ENCODE assay signal across 10 cellular contexts in genomic region chr12:57455374-57456144, GRCh38. TPM values are rescaled to one million over a fixed set of nuclear protein-coding genes. Genes with fewer than 3 reads are reported as not detected.
DNase-seq lines count a peak whose midpoint lies in the region; ATAC-seq and TF ChIP-seq lines count a peak whose summit lies in the region.
"Had no signal": no experiment of that assay in that cellular context is flagged by ENCODE, and none has a peak within 500 bp of the region (broad histone marks: within the 10 kb centered on the region; RNA-seq: fewer than 3 reads in every experiment).

No MANE protein-coding gene starts in this region.

- ATAC-seq in naive B cell (ENCODE audit: low read depth in 2 of 2) (no peak), HG03342 (IDR thresholded peaks at IDR 0.05; ENCODE audit: unreplicated experiment) (no peak)

- H3K4me1 Mint-ChIP-seq in Calu3 (ENCODE audit: low read depth, unreplicated experiment) (peaks cover 46% of the 10 kb centered on the region), naive B cell (peaks cover 25 to 40% (median 34%) of the 10 kb centered on the region in 3 donors)
- H3K4me1 Mint-ChIP-seq in activated naive CD8-positive, alpha-beta T cell treated with anti-CD3 and anti-CD28 coated beads for 36 hours, result peaks cover 33% of the 10 kb centered on the region

- H3K27ac ChIP-seq in KMS-11 (peak overlapping the region; percentile 51; the same call in 1 of the 2 replicates), ascending aorta (no peak overlapping the region)

- TF ChIP-seq CTCF in Calu3 (IDR thresholded peaks at IDR 0.05; ENCODE audit: unreplicated experiment) (no peak), KMS-11 (conservative IDR thresholded peaks at IDR 0.05; ENCODE audit: low read depth, low read length) (no peak), ascending aorta (IDR thresholded peaks at IDR 0.05) (no peak)

- no peaks in the 10 kb centered on the region for H3K9me3 ChIP-seq in ascending aorta

- H3K36me3 ChIP-seq in KMS-11 (ENCODE audit: insufficient read depth), result no peaks in the 10 kb centered on the region
- no peaks in the 10 kb centered on the region for H3K36me3 ChIP-seq in ascending aorta

- H3K4me2 ChIP-seq in KMS-11, result peak overlapping the region; percentile 98

- no peaks in the 10 kb centered on the region for H3K79me2 ChIP-seq in KMS-11 (ENCODE audit: insufficient read depth, low read depth)

- H3K4me3 Mint-ChIP-seq in Calu3 (ENCODE audit: low read depth, unreplicated experiment) (peak overlapping the region; percentile 8), naive B cell (peak overlapping the region; percentile 7 to 93 (median 78))
- H3K4me3 Mint-ChIP-seq in activated naive CD8-positive, alpha-beta T cell treated with anti-CD3 and anti-CD28 coated beads for 36 hours, result peak overlapping the region; percentile 77

- intact Hi-C loops in Calu3 (cut with micrococcal nuclease; ENCODE audit: unreplicated experiment), result loop anchor here (5.0 to 10.0 kb wide), 2 partner anchors 169 to 243 kb away; no protein-coding TSS in a partner anchor
- intact Hi-C loops in ascending aorta (cut with DNase I), result no loop called here

- H3K9me3 Mint-ChIP-seq in Calu3 (ENCODE audit: low read depth, unreplicated experiment) (no peaks in the 10 kb centered on the region), naive B cell (no peaks in the 10 kb centered on the region)
- H3K9me3 Mint-ChIP-seq in activated naive CD8-positive, alpha-beta T cell treated with anti-CD3 and anti-CD28 coated beads for 36 hours, result no peaks in the 10 kb centered on the region

- peak overlapping the region; percentile 83 for H2AFZ ChIP-seq in KMS-11 (ENCODE audit: low read depth)

- H4K20me1 ChIP-seq in KMS-11 (ENCODE audit: insufficient read depth), result no peaks in the 10 kb centered on the region

- no peak for DNase-seq in Calu3
- DNase-seq in activated naive CD8-positive, alpha-beta T cell treated with anti-CD3 and anti-CD28 coated beads for 36 hours, result no peak
- no peak for DNase-seq in naive B cell
- no peak for DNase-seq in COLO829 (ENCODE audit: low spot score)
- DNase-seq in ascending aorta (ENCODE audit: low spot score in 2 of 2), result no peak
- DNase-seq in NCI-H1436 treated with DMSO at 0.1 percent for 48 hours (lab: John Stamatoyannopoulos, UW), result no peak

- no peak overlapping the region for H3K27ac Mint-ChIP-seq in Calu3 (ENCODE audit: unreplicated experiment)
- peak overlapping the region; percentile 82 for H3K27ac Mint-ChIP-seq in activated naive CD8-positive, alpha-beta T cell treated with anti-CD3 and anti-CD28 coated beads for 36 hours
- peak overlapping the region in 2 of 6 donors; percentile 83 to 93 for H3K27ac Mint-ChIP-seq in naive B cell

- peak overlapping the region; percentile 61 for H3K9ac ChIP-seq in KMS-11

- BruUV-seq in Calu3 (replicated peaks; lab: Mats Ljungman, UMichigan), result no TSS peak

- CTCF ChIA-PET in Calu3 (lab: Charles Lee), result interaction anchor here (0.6 to 2.9 kb wide), 9 partner anchors 10 to 190 kb away, joined by 3 to 16 read pairs (median 5); no protein-coding TSS in a partner anchor

- H3K4me1 ChIP-seq in KMS-11 (ENCODE audit: low read depth, poor library complexity, severe bottlenecking) (peaks cover 69% of the 10 kb centered on the region), ascending aorta (peaks cover 0 to 31% of the 10 kb centered on the region in 2 donors)

- H3K27me3 ChIP-seq in KMS-11 (ENCODE audit: insufficient read depth, low read depth) (peaks cover 4% of the 10 kb centered on the region; the same call in 1 of the 2 replicates), ascending aorta (no peaks in the 10 kb centered on the region)

- H3K36me3 Mint-ChIP-seq in Calu3 (ENCODE audit: insufficient read depth, unreplicated experiment) (peaks cover 29% of the 10 kb centered on the region), naive B cell (no peaks in the 10 kb centered on the region)
- H3K36me3 Mint-ChIP-seq in activated naive CD8-positive, alpha-beta T cell treated with anti-CD3 and anti-CD28 coated beads for 36 hours, result no peaks in the 10 kb centered on the region

- H3K27me3 Mint-ChIP-seq in Calu3 (ENCODE audit: unreplicated experiment) (peaks cover 29% of the 10 kb centered on the region), naive B cell (no peaks in the 10 kb centered on the region)
- peaks cover 4% of the 10 kb centered on the region for H3K27me3 Mint-ChIP-seq in activated naive CD8-positive, alpha-beta T cell treated with anti-CD3 and anti-CD28 coated beads for 36 hours

- H3K4me3 ChIP-seq in KMS-11 (IDR thresholded peaks at IDR 0.05; ENCODE audit: insufficient read depth, low read depth, low read length) (no peak overlapping the region), ascending aorta (no peak overlapping the region)
- H3K4me3 ChIP-seq: lung had no signal

RNA-seq across cellular contexts. Expression of gene INHBE, which starts 0.5 kb away (rescaled TPM):
- total RNA-seq in Calu3 (2022) (0.38 and 0.64 TPM in 2 replicates), ascending aorta (not detected)
- total RNA-seq in activated naive CD8-positive, alpha-beta T cell treated with anti-CD3 and anti-CD28 coated beads for 36 hours, result 1 to 10 TPM; 1.2 to 1.7 TPM
- under 1 TPM in 1 of 6 donors, not detected in 5; 0.44 TPM for polyA plus RNA-seq in naive B cell (ENCODE audit: low read depth in 6 of 6)
- polyA plus RNA-seq: lung had no signal

RNA-seq across cellular contexts. Expression of gene GLI1, which starts 4.0 kb away (rescaled TPM):
- 0.54 and 0.61 TPM in 2 replicates for total RNA-seq in Calu3 (2022)
- total RNA-seq in activated naive CD8-positive, alpha-beta T cell treated with anti-CD3 and anti-CD28 coated beads for 36 hours, result under 1 TPM; 0.56 to 0.62 TPM
- 1 to 10 TPM in 4 of 6 donors, under 1 TPM in 2; 0.27 to 2.4 (median 1.1) TPM for polyA plus RNA-seq in naive B cell (ENCODE audit: low read depth in 6 of 6)
- total RNA-seq in ascending aorta, result 2.8 TPM

RNA-seq across cellular contexts. Expression of gene INHBC, which starts 21.0 kb away (rescaled TPM):
- total RNA-seq in Calu3 (2022) (not detected in 2 replicates), ascending aorta (not detected)
- total RNA-seq in activated naive CD8-positive, alpha-beta T cell treated with anti-CD3 and anti-CD28 coated beads for 36 hours, result not detected
- not detected for polyA plus RNA-seq in naive B cell (ENCODE audit: low read depth in 6 of 6)
- total RNA-seq: lung, M059J had no signal

RNA-seq across cellular contexts. Expression of gene ARHGAP9, which starts 24.1 kb away (rescaled TPM):
- 0.39 TPM in 1 of 2 replicates, not detected in the other for total RNA-seq in Calu3 (2022)
- 100 to 1,000 TPM; 154 to 162 TPM for total RNA-seq in activated naive CD8-positive, alpha-beta T cell treated with anti-CD3 and anti-CD28 coated beads for 36 hours
- polyA plus RNA-seq in naive B cell (ENCODE audit: low read depth in 6 of 6), result 100 to 1,000 TPM; 152 to 231 (median 164) TPM
- total RNA-seq in ascending aorta, result 21.6 TPM

RNA-seq across cellular contexts. Expression of gene R3HDM2, which starts 24.7 kb away (rescaled TPM):
- total RNA-seq in Calu3 (2022) (77.3 and 87.6 TPM in 2 replicates), ascending aorta (49.5 TPM)
- total RNA-seq in activated naive CD8-positive, alpha-beta T cell treated with anti-CD3 and anti-CD28 coated beads for 36 hours, result 10 to 100 TPM; 22.8 to 24.2 TPM
- polyA plus RNA-seq in naive B cell (ENCODE audit: low read depth in 6 of 6), result 10 to 100 TPM in 3 of 6 donors, 1 to 10 TPM in 3; 2.9 to 20.4 (median 10.2) TPM

Comparison
In these comparisons a context has a peak if more than half of its experiments do, and no peak if none do; other contexts are left out.
1. H3K4me3 Mint-ChIP-seq: peak in every context shown above with its lines; median percentile 78 in naive B cell; 77 in activated naive CD8-positive, alpha-beta T cell treated with anti-CD3 and anti-CD28 coated beads for 36 hours; 8 in Calu3.